In genomic region chr19:12945479-12946091, GRCh38 we compare ENCODE assay signal across 1 cellular context.
A peak's percentile ranks its signal among the peaks of the same experiment; 100 is the strongest.
TF ChIP-seq lines count a peak whose summit lies in the region.

TSS of gene RAD23A (plus strand) at chr19:12945862. CDS start at chr19:12945949, 87 bp downstream.

TF ChIP-seq in K562, 482 proteins besides CTCF, POLR2A, EP300 and RAD21 (continued from another document and continues in another):
- peak; percentile 92 for TF ChIP-seq ESRRA (IDR thresholded peaks at IDR 0.05; ENCODE audit: borderline replicate concordance, low read depth)
- TF ChIP-seq ESRRB (CRISPR knock-in tag; IDR thresholded peaks at IDR 0.05; ENCODE audit: borderline replicate concordance): no peak; the same call in 1 of the 2 replicates
- TF ChIP-seq ZKSCAN1 (IDR thresholded peaks at IDR 0.05; ENCODE audit: low read depth, low read length): no peak
- no peak for TF ChIP-seq ZBTB49 (CRISPR knock-in tag; IDR thresholded peaks at IDR 0.05; ENCODE audit: borderline replicate concordance)
- TF ChIP-seq SMAD1 (IDR thresholded peaks at IDR 0.05; ENCODE audit: low read depth, low read length, partially characterized antibody): peak; percentile 74
- peak; percentile 99 for TF ChIP-seq CCNT2 (IDR thresholded peaks at IDR 0.05; ENCODE audit: borderline replicate concordance, extremely low read depth, insufficient read length, low read depth, low read length)
- no peak for TF ChIP-seq CHD4 (IDR thresholded peaks at IDR 0.05; ENCODE audit: insufficient read depth, insufficient replicate concordance, low read depth, low read length, poor library complexity, severe bottlenecking)
- TF ChIP-seq POLR2G (IDR thresholded peaks at IDR 0.05; ENCODE audit: low read depth, low read length): peak; percentile 95
- peak; percentile 75 to 93 for TF ChIP-seq MAZ (CRISPR knock-in tag; conservative IDR thresholded peaks at IDR 0.05 in 1 of 2, IDR thresholded peaks at IDR 0.05 in 1 of 2)
- TF ChIP-seq POLR2AphosphoS5 (IDR thresholded peaks at IDR 0.05; ENCODE audit: control insufficient read depth, insufficient read depth, low read depth, low read length): peak; percentile 91
- TF ChIP-seq ZFP91 (CRISPR knock-in tag; IDR thresholded peaks at IDR 0.05): no peak
- no peak for TF ChIP-seq ZBTB7A (IDR thresholded peaks at IDR 0.05; ENCODE audit: borderline replicate concordance, control insufficient read depth, low read depth, low read length)
- no peak for TF ChIP-seq ZNF347 (CRISPR knock-in tag; IDR thresholded peaks at IDR 0.05; ENCODE audit: low read depth)
- no peak for TF ChIP-seq ZNF778 (CRISPR knock-in tag; IDR thresholded peaks at IDR 0.05)
- TF ChIP-seq GABPB2 (CRISPR knock-in tag; conservative IDR thresholded peaks at IDR 0.05): peak; percentile 47; the same call in 1 of the 2 replicates
- TF ChIP-seq RNF2 (IDR thresholded peaks at IDR 0.05): no peak
- no peak for TF ChIP-seq MAFG (tag; conservative IDR thresholded peaks at IDR 0.05)
- no peak for TF ChIP-seq MIER1 (IDR thresholded peaks at IDR 0.05; ENCODE audit: low read depth)
- no peak for TF ChIP-seq KDM1A (IDR thresholded peaks at IDR 0.05)
- TF ChIP-seq, protein P1, sequence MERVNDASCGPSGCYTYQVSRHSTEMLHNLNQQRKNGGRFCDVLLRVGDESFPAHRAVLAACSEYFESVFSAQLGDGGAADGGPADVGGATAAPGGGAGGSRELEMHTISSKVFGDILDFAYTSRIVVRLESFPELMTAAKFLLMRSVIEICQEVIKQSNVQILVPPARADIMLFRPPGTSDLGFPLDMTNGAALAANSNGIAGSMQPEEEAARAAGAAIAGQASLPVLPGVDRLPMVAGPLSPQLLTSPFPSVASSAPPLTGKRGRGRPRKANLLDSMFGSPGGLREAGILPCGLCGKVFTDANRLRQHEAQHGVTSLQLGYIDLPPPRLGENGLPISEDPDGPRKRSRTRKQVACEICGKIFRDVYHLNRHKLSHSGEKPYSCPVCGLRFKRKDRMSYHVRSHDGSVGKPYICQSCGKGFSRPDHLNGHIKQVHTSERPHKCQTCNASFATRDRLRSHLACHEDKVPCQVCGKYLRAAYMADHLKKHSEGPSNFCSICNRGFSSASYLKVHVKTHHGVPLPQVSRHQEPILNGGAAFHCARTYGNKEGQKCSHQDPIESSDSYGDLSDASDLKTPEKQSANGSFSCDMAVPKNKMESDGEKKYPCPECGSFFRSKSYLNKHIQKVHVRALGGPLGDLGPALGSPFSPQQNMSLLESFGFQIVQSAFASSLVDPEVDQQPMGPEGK (CRISPR knock-in tag; IDR thresholded peaks at IDR 0.05; ENCODE audit: borderline replicate concordance): no peak
- no peak; the same call in 1 of the 2 replicates for TF ChIP-seq PHTF2 (CRISPR knock-in tag; IDR thresholded peaks at IDR 0.05)
- TF ChIP-seq ZNF830 (CRISPR knock-in tag; IDR thresholded peaks at IDR 0.05): 0 out of 2 replicates have a peak, but pooled peaks have one; percentile 12
- TF ChIP-seq, protein P2, sequence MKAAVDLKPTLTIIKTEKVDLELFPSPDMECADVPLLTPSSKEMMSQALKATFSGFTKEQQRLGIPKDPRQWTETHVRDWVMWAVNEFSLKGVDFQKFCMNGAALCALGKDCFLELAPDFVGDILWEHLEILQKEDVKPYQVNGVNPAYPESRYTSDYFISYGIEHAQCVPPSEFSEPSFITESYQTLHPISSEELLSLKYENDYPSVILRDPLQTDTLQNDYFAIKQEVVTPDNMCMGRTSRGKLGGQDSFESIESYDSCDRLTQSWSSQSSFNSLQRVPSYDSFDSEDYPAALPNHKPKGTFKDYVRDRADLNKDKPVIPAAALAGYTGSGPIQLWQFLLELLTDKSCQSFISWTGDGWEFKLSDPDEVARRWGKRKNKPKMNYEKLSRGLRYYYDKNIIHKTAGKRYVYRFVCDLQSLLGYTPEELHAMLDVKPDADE (conservative IDR thresholded peaks at IDR 0.05; ENCODE audit: control insufficient read depth, low read depth, low read length): peak; percentile 94
- 0 out of 2 replicates have a peak, but pooled peaks have one; percentile 52 for TF ChIP-seq GATAD2B (IDR thresholded peaks at IDR 0.05; ENCODE audit: borderline replicate concordance)
- TF ChIP-seq FOXJ2 (tag; IDR thresholded peaks at IDR 0.05): 0 out of 2 replicates have a peak, but pooled peaks have one; percentile 37
- TF ChIP-seq DNMT1 (IDR thresholded peaks at IDR 0.05): no peak
- no peak for TF ChIP-seq ZNF354B (CRISPR knock-in tag; IDR thresholded peaks at IDR 0.05)
- TF ChIP-seq SPI1 (IDR thresholded peaks at IDR 0.05; ENCODE audit: borderline replicate concordance, low read depth, low read length): no peak
- TF ChIP-seq, protein P3, sequence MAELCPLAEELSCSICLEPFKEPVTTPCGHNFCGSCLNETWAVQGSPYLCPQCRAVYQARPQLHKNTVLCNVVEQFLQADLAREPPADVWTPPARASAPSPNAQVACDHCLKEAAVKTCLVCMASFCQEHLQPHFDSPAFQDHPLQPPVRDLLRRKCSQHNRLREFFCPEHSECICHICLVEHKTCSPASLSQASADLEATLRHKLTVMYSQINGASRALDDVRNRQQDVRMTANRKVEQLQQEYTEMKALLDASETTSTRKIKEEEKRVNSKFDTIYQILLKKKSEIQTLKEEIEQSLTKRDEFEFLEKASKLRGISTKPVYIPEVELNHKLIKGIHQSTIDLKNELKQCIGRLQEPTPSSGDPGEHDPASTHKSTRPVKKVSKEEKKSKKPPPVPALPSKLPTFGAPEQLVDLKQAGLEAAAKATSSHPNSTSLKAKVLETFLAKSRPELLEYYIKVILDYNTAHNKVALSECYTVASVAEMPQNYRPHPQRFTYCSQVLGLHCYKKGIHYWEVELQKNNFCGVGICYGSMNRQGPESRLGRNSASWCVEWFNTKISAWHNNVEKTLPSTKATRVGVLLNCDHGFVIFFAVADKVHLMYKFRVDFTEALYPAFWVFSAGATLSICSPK (IDR thresholded peaks at IDR 0.05; ENCODE audit: borderline replicate concordance): no peak
- TF ChIP-seq ZKSCAN3 (CRISPR knock-in tag; IDR thresholded peaks at IDR 0.05): no peak
- TF ChIP-seq SMARCB1 (IDR thresholded peaks at IDR 0.05; ENCODE audit: insufficient read length, low read depth): no peak
- TF ChIP-seq EGR1 (conservative IDR thresholded peaks at IDR 0.05): peak; percentile 46; the same call in 1 of the 2 replicates
- TF ChIP-seq NFIX (CRISPR knock-in tag; IDR thresholded peaks at IDR 0.05; ENCODE audit: low read depth): no peak
- peak in 1 of 2 experiments; percentile 82; a peak in 2 of 4 replicates for TF ChIP-seq CSDE1 (IDR thresholded peaks at IDR 0.05)
- TF ChIP-seq SP2 (IDR thresholded peaks at IDR 0.05; ENCODE audit: extremely low read depth, low read depth, low read length, poor library complexity, severe bottlenecking): no peak
- TF ChIP-seq, protein P4, sequence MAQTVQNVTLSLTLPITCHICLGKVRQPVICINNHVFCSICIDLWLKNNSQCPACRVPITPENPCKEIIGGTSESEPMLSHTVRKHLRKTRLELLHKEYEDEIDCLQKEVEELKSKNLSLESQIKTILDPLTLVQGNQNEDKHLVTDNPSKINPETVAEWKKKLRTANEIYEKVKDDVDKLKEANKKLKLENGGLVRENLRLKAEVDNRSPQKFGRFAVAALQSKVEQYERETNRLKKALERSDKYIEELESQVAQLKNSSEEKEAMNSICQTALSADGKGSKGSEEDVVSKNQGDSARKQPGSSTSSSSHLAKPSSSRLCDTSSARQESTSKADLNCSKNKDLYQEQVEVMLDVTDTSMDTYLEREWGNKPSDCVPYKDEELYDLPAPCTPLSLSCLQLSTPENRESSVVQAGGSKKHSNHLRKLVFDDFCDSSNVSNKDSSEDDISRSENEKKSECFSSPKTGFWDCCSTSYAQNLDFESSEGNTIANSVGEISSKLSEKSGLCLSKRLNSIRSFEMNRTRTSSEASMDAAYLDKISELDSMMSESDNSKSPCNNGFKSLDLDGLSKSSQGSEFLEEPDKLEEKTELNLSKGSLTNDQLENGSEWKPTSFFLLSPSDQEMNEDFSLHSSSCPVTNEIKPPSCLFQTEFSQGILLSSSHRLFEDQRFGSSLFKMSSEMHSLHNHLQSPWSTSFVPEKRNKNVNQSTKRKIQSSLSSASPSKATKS (CRISPR knock-in tag; IDR thresholded peaks at IDR 0.05): no peak
- peak; percentile 64; the same call in 1 of the 2 replicates for TF ChIP-seq CHD2 (IDR thresholded peaks at IDR 0.05; ENCODE audit: low read depth, low read length)
- no peak for TF ChIP-seq LCOR (CRISPR knock-in tag; IDR thresholded peaks at IDR 0.05)
- peak; percentile 100 for TF ChIP-seq BHLHE40 (IDR thresholded peaks at IDR 0.05; ENCODE audit: low read length)
- TF ChIP-seq ARID2 (IDR thresholded peaks at IDR 0.05): no peak
- peak; percentile 87 for TF ChIP-seq CTBP1 (IDR thresholded peaks at IDR 0.05; ENCODE audit: borderline replicate concordance)
- TF ChIP-seq MECOM (CRISPR knock-in tag; IDR thresholded peaks at IDR 0.05): no peak
- TF ChIP-seq LEF1 (IDR thresholded peaks at IDR 0.05): no peak
- peak; percentile 48; the same call in 1 of the 2 replicates for TF ChIP-seq BCL6 (CRISPR knock-in tag; IDR thresholded peaks at IDR 0.05)
- TF ChIP-seq ZNF316 (IDR thresholded peaks at IDR 0.05): no peak
- TF ChIP-seq ILF3 (IDR thresholded peaks at IDR 0.05; ENCODE audit: borderline replicate concordance): peak; percentile 98
- no peak for TF ChIP-seq NCOA2 (IDR thresholded peaks at IDR 0.05; ENCODE audit: partially characterized antibody in 2 of 2)
- TF ChIP-seq, protein P5, sequence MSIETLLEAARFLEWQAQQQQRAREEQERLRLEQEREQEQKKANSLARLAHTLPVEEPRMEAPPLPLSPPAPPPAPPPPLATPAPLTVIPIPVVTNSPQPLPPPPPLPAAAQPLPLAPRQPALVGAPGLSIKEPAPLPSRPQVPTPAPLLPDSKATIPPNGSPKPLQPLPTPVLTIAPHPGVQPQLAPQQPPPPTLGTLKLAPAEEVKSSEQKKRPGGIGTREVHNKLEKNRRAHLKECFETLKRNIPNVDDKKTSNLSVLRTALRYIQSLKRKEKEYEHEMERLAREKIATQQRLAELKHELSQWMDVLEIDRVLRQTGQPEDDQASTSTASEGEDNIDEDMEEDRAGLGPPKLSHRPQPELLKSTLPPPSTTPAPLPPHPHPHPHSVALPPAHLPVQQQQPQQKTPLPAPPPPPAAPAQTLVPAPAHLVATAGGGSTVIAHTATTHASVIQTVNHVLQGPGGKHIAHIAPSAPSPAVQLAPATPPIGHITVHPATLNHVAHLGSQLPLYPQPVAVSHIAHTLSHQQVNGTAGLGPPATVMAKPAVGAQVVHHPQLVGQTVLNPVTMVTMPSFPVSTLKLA (conservative IDR thresholded peaks at IDR 0.05): peak; percentile 98
- no peak for TF ChIP-seq ZNF512 (tag; IDR thresholded peaks at IDR 0.05)
- TF ChIP-seq ZNF589 (CRISPR knock-in tag; IDR thresholded peaks at IDR 0.05; ENCODE audit: low read depth): peak; percentile 65
- peak; percentile 46; the same call in 1 of the 2 replicates for TF ChIP-seq ZNF324 (CRISPR knock-in tag; IDR thresholded peaks at IDR 0.05)
- no peak for TF ChIP-seq IRF9 (tag; IDR thresholded peaks at IDR 0.05)
- TF ChIP-seq NCOA6 (IDR thresholded peaks at IDR 0.05): no peak
- no peak for TF ChIP-seq ZNF408 (CRISPR knock-in tag; IDR thresholded peaks at IDR 0.05; ENCODE audit: low read depth)
- peak; percentile 100 for TF ChIP-seq POLR2AphosphoS2 (IDR thresholded peaks at IDR 0.05; ENCODE audit: low read length)
- no peak for TF ChIP-seq SMARCC2 (IDR thresholded peaks at IDR 0.05; ENCODE audit: low read depth)
- peak; percentile 81 for TF ChIP-seq ZNF766 (CRISPR knock-in tag; conservative IDR thresholded peaks at IDR 0.05)
